1 cellular context compared by ENCODE assay signal in genomic region chr3:111758642-111759041, GRCh38.
A peak's percentile ranks its signal among the peaks of the same experiment; 100 is the strongest.
TF ChIP-seq lines count a peak whose summit lies in the region.

No MANE protein-coding gene starts in this region.

TF ChIP-seq in endothelial cell of umbilical vein, 7 proteins besides CTCF, POLR2A, EP300 and RAD21:
- TF ChIP-seq FOS (IDR thresholded peaks at IDR 0.05; ENCODE audit: borderline replicate concordance, insufficient read depth, low read length), result no peak
- peak; percentile 33 for TF ChIP-seq JUN (IDR thresholded peaks at IDR 0.05; ENCODE audit: borderline replicate concordance, insufficient read depth, insufficient read length, low read depth)
- TF ChIP-seq POLR2AphosphoS5 (IDR thresholded peaks at IDR 0.05; ENCODE audit: insufficient read depth, low read depth, low read length), result no peak
- TF ChIP-seq EZH2 (IDR thresholded peaks at IDR 0.05; ENCODE audit: borderline replicate concordance, low read depth, low read length, severe bottlenecking), result no peak
